ENCODE assay signal across 25 cellular contexts in the genomic region with DNA sequence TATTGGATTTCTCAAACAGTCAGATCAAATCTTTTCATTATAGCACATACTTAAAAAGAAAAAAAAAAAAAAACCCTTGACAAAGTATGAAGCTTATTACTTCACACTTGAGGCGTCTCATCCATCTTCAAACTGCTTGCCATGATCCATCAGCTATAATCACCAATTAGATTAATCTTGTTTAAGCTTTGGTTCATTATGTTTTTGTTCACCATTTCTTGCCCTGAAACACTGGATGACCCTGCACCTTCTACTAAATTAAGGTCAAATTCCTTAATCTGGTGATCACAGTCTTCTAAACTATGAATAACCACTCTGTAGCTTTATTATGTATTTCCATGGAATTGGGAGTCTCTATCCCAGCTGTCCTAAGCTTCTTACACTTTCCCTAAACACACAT.
DNase-seq lines count a peak whose midpoint lies in the region; ATAC-seq, FAIRE-seq and TF ChIP-seq lines count a peak whose summit lies in the region.
"Had no signal": no experiment of that assay in that cellular context is flagged by ENCODE, and none has a peak within 500 bp of the region (broad histone marks: within the 10 kb centered on the region; RNA-seq: fewer than 3 reads in every experiment).

No MANE protein-coding gene starts in this region.

- no peak for ATAC-seq in HG02938 (IDR thresholded peaks at IDR 0.05; ENCODE audit: unreplicated experiment)

- H3K4me3 ChIP-seq in astrocyte (ENCODE audit: insufficient read depth, low read depth, low read length) (no peak overlapping the region), retinal pigment epithelial cell (ENCODE audit: low read length) (no peak overlapping the region)
- H3K4me3 ChIP-seq: BLaER1 treated with 17β-estradiol and CSF1 and Interleukin-3, amounts not matched to agents 10 nM and 100 nM; HAP-1 had no signal

- no peaks in the 10 kb centered on the region for H3K79me2 ChIP-seq in astrocyte (ENCODE audit: insufficient read depth, low read length)

- no peaks in the 10 kb centered on the region for H3K36me3 Mint-ChIP-seq in astrocyte (ENCODE audit: low read depth, unreplicated experiment)
- H3K36me3 Mint-ChIP-seq: CD14-positive monocyte; CD8-positive, alpha-beta memory T cell had no signal

- H3K9ac ChIP-seq in astrocyte (ENCODE audit: low read length), result no peak overlapping the region
- H3K9ac ChIP-seq: BLaER1 treated with 17β-estradiol and CSF1 and Interleukin-3, amounts not matched to agents 10 nM and 100 nM had no signal

- H4K20me1 ChIP-seq in astrocyte (ENCODE audit: insufficient read depth, low read length), result no peaks in the 10 kb centered on the region
- H4K20me1 ChIP-seq: BLaER1 treated with 17β-estradiol and CSF1 and Interleukin-3, amounts not matched to agents 10 nM and 100 nM had no signal

- H3K4me2 ChIP-seq in astrocyte (ENCODE audit: low read length), result no peak overlapping the region
- H3K4me2 ChIP-seq: BLaER1 treated with 17β-estradiol and CSF1 and Interleukin-3, amounts not matched to agents 10 nM and 100 nM had no signal

- no peak for TF ChIP-seq CTCF in astrocyte (IDR thresholded peaks at IDR 0.05; ENCODE audit: insufficient read depth, low read depth, low read length)
- TF ChIP-seq CTCF in retinal pigment epithelial cell (conservative IDR thresholded peaks at IDR 0.05; ENCODE audit: low read depth, low read length), result no peak

- no peaks in the 10 kb centered on the region for H3K27me3 ChIP-seq in astrocyte (ENCODE audit: insufficient read depth, low read length)
- H3K27me3 ChIP-seq: BE2C; BLaER1 treated with 17β-estradiol and CSF1 and Interleukin-3, amounts not matched to agents 10 nM and 100 nM had no signal

- H3K36me3 ChIP-seq in astrocyte (ENCODE audit: insufficient read depth, low read length), result no peaks in the 10 kb centered on the region
- H3K36me3 ChIP-seq: BE2C; BLaER1 treated with 17β-estradiol and CSF1 and Interleukin-3, amounts not matched to agents 10 nM and 100 nM; HAP-1 had no signal

- H3K27me3 Mint-ChIP-seq in astrocyte (ENCODE audit: low read depth, unreplicated experiment), result no peaks in the 10 kb centered on the region
- H3K27me3 Mint-ChIP-seq: CD4-positive, alpha-beta T cell; CD8-positive, alpha-beta memory T cell had no signal

- no peaks in the 10 kb centered on the region for H3K4me1 ChIP-seq in astrocyte (ENCODE audit: insufficient read depth, low read length)
- H3K4me1 ChIP-seq: BE2C; BLaER1 treated with 17β-estradiol and CSF1 and Interleukin-3, amounts not matched to agents 10 nM and 100 nM had no signal

- DNase-seq in D341Med (ENCODE audit: low spot score) (peak; percentile 20), NCI-H524 treated with DMSO at 0.1 percent for 48 hours (lab: John Stamatoyannopoulos, UW) (peak; percentile 24), astrocyte (ENCODE audit: low read depth) (peak; percentile 66), retinal pigment epithelial cell (ENCODE audit: low read depth) (peak; percentile 66), kidney glomerular epithelial cell (lab: John Stamatoyannopoulos, UW) (no peak), NOMO-1 treated with DMSO at 0.1 percent for 48 hours (lab: John Stamatoyannopoulos, UW; ENCODE audit: unreplicated experiment) (no peak)
- DNase-seq: ACHN; AML-193; BE2C; CD4-positive, alpha-beta T cell; CD8-positive, alpha-beta memory T cell; DMS53; DMS79 treated with DMSO at 0.1 percent for 48 hours; GF-D8; GOT3; HFFc6 had no signal

- no peak for FAIRE-seq in astrocyte (lab: Jason Lieb, UNC)
- FAIRE-seq: A204.1, GM12891, GM18507, H54 had no signal

- no peak overlapping the region for H3K27ac Mint-ChIP-seq in astrocyte (ENCODE audit: unreplicated experiment)
- H3K27ac Mint-ChIP-seq: CD14-positive monocyte; CD4-positive, alpha-beta T cell; CD8-positive, alpha-beta memory T cell; HFFc6 had no signal

- H3K4me1 Mint-ChIP-seq in astrocyte (ENCODE audit: low read depth, unreplicated experiment), result peaks cover 5% of the 10 kb centered on the region
- H3K4me1 Mint-ChIP-seq: CD14-positive monocyte; CD8-positive, alpha-beta memory T cell had no signal

- H2AFZ ChIP-seq in astrocyte (ENCODE audit: low read depth, low read length), result no peak overlapping the region

- H3K9me3 Mint-ChIP-seq in astrocyte (ENCODE audit: unreplicated experiment), result no peaks in the 10 kb centered on the region
- H3K9me3 Mint-ChIP-seq: HFFc6 had no signal

- no peaks in the 10 kb centered on the region for H3K9me3 ChIP-seq in astrocyte (ENCODE audit: insufficient read depth, low read depth, low read length)
- H3K9me3 ChIP-seq: BE2C, HAP-1 had no signal

- no peak overlapping the region for H3K4me3 Mint-ChIP-seq in astrocyte (ENCODE audit: unreplicated experiment)
- H3K4me3 Mint-ChIP-seq: CD14-positive monocyte; CD4-positive, alpha-beta T cell; CD8-positive, alpha-beta memory T cell; HFFc6 had no signal

- H3K27ac ChIP-seq in astrocyte (ENCODE audit: low read depth, low read length), result no peak overlapping the region
- H3K27ac ChIP-seq: 22Rv1; BLaER1 treated with 17β-estradiol and CSF1 and Interleukin-3, amounts not matched to agents 10 nM and 100 nM had no signal

Comparison
In these comparisons a context has a peak if more than half of its experiments do, and no peak if none do; other contexts are left out.
1. DNase-seq: peak in D341Med (single experiment), NCI-H524 treated with DMSO at 0.1 percent for 48 hours (single experiment), astrocyte (single experiment) and retinal pigment epithelial cell (single experiment); none in kidney glomerular epithelial cell (single experiment) and NOMO-1 treated with DMSO at 0.1 percent for 48 hours (single experiment).